12 cellular contexts compared by ENCODE assay signal in genomic region chr3:71987089-71987735, GRCh38.
A peak's percentile ranks its signal among the peaks of the same experiment; 100 is the strongest.
DNase-seq lines count a peak whose midpoint lies in the region; ATAC-seq and TF ChIP-seq lines count a peak whose summit lies in the region.
"Had no signal": no experiment of that assay in that cellular context is flagged by ENCODE, and none has a peak within 500 bp of the region (broad histone marks: within the 10 kb centered on the region; RNA-seq: fewer than 3 reads in every experiment).

No MANE protein-coding gene starts in this region.

- ATAC-seq in HG03135 (IDR thresholded peaks at IDR 0.05; ENCODE audit: unreplicated experiment) (no peak), HG03039 (IDR thresholded peaks at IDR 0.05; ENCODE audit: unreplicated experiment) (no peak)
- ATAC-seq: T-helper 17 cell had no signal

- no peak overlapping the region for H3K4me3 ChIP-seq in fibroblast of the aortic adventitia (ENCODE audit: low read depth, low read length)
- no peak overlapping the region for H3K4me3 ChIP-seq in retinal pigment epithelial cell (ENCODE audit: low read length)
- H3K4me3 ChIP-seq: tibial nerve had no signal

- peak; percentile 42 for TF ChIP-seq CTCF in fibroblast of the aortic adventitia (IDR thresholded peaks at IDR 0.05; ENCODE audit: insufficient read depth, low read length)
- peak; percentile 63 for TF ChIP-seq CTCF in retinal pigment epithelial cell (conservative IDR thresholded peaks at IDR 0.05; ENCODE audit: low read depth, low read length)

- peak; percentile 23 for DNase-seq in DMS 273 (lab: John Stamatoyannopoulos, UW; ENCODE audit: unreplicated experiment)
- DNase-seq in DMS 273 treated with DMSO at 0.1 percent for 48 hours (lab: John Stamatoyannopoulos, UW), result no peak
- DNase-seq in RPMI7951 (ENCODE audit: low read depth), result peak; percentile 39
- peak; percentile 27 for DNase-seq in fibroblast of the aortic adventitia (ENCODE audit: low read depth)
- DNase-seq in retinal pigment epithelial cell (ENCODE audit: low read depth), result no peak
- no peak for DNase-seq in NCI-H526 (lab: John Stamatoyannopoulos, UW)
- DNase-seq: NCI-H2171 treated with DMSO at 0.1 percent for 48 hours; stimulated activated CD4-positive, alpha-beta T cell treated with anti-CD3 and anti-CD28 coated beads, Interleukin-2, amount 100 ng/mL, for 48 hours; T-helper 17 cell had no signal

Comparison
In these comparisons a context has a peak if more than half of its experiments do, and no peak if none do; other contexts are left out.
1. DNase-seq: peak in DMS 273 (single experiment), RPMI7951 (single experiment) and fibroblast of the aortic adventitia (single experiment); none in DMS 273 treated with DMSO at 0.1 percent for 48 hours (single experiment), retinal pigment epithelial cell (single experiment) and NCI-H526 (0 of 2).